In genomic region chr12:11592484-11592883, GRCh38 we compare ENCODE assay signal across 1 cellular context.
TF ChIP-seq lines count a peak whose summit lies in the region.

No MANE protein-coding gene starts in this region.

TF ChIP-seq in H1, 55 proteins besides CTCF, POLR2A, EP300 and RAD21:
- TF ChIP-seq E2F6 (IDR thresholded peaks at IDR 0.05) (peak; percentile 59; the same call in 1 of the 2 replicates), ZNF274 (IDR thresholded peaks at IDR 0.05; ENCODE audit: borderline replicate concordance, extremely low read depth, low read length) (no peak)
